ENCODE assay signal across 1 cellular context in genomic region chr12:104576178-104576778, GRCh38.
TF ChIP-seq lines count a peak whose summit lies in the region.

No MANE protein-coding gene starts in this region.

TF ChIP-seq in K562, 482 proteins besides CTCF, POLR2A, EP300 and RAD21 (continued from another document):
- TF ChIP-seq POLR3G (IDR thresholded peaks at IDR 0.05; ENCODE audit: extremely low read depth, insufficient read length, insufficient replicate concordance), result no peak
- TF ChIP-seq ZNF134 (CRISPR knock-in tag; conservative IDR thresholded peaks at IDR 0.05), result no peak
- 0 out of 4 replicates have a peak, but pooled peaks of 1 of the 2 experiments have one; percentile 31 for TF ChIP-seq ARNT (IDR thresholded peaks at IDR 0.05)
- TF ChIP-seq PTBP1 (IDR thresholded peaks at IDR 0.05; ENCODE audit: low read depth, low read length), result peak; percentile 87; the same call in 1 of the 2 replicates
